In genomic region chr9:136050706-136051567, GRCh38 we compare ENCODE assay signal across 8 cellular contexts. TPM values are rescaled to one million over a fixed set of nuclear protein-coding genes. Genes with fewer than 3 reads are reported as not detected.
DNase-seq lines count a peak whose midpoint lies in the region; ATAC-seq and TF ChIP-seq lines count a peak whose summit lies in the region.

No MANE protein-coding gene starts in this region.

- no peaks in the 10 kb centered on the region for H3K27me3 ChIP-seq in GM23248 (replicated peaks; ENCODE audit: insufficient read depth)
- H3K27me3 ChIP-seq in iPS-20b (ENCODE audit: insufficient read depth, low read length), result peaks cover 23% of the 10 kb centered on the region; the same call in 1 of the 2 replicates
- no peaks in the 10 kb centered on the region for H3K27me3 ChIP-seq in smooth muscle cell (ENCODE audit: low read depth)

- H3K4me2 ChIP-seq in GM23248 (ENCODE audit: unreplicated experiment) (peak overlapping the region; percentile 82), smooth muscle cell (peak overlapping the region; percentile 99)

- H3K36me3 ChIP-seq in GM23248 (ENCODE audit: low read depth) (no peaks in the 10 kb centered on the region), iPS-20b (ENCODE audit: insufficient read depth, low read depth, low read length) (no peaks in the 10 kb centered on the region), smooth muscle cell (ENCODE audit: low read depth) (no peaks in the 10 kb centered on the region)

- DNase-seq in GM23248 (no peak), astrocyte of the hippocampus (ENCODE audit: low read depth, low spot score) (peak; percentile 78), smooth muscle cell (lab: John Stamatoyannopoulos, UW; ENCODE audit: unreplicated experiment) (no peak), GDM1 (lab: John Stamatoyannopoulos, UW) (no peak)
- no peak for DNase-seq in stimulated activated CD4-positive, alpha-beta T cell treated with anti-CD3 and anti-CD28 coated beads, Interleukin-2, amount 100 ng/mL, for 48 hours

- no peak for TF ChIP-seq CTCF in smooth muscle cell (IDR thresholded peaks at IDR 0.05; ENCODE audit: borderline replicate concordance, insufficient read depth, poor library complexity, severe bottlenecking)

- no peaks in the 10 kb centered on the region for H3F3A ChIP-seq in GM23248 (ENCODE audit: insufficient read depth)
- peaks cover 6% of the 10 kb centered on the region for H3F3A ChIP-seq in smooth muscle cell (ENCODE audit: low read depth)

- peaks cover 73% of the 10 kb centered on the region for H3K79me2 ChIP-seq in GM23248 (ENCODE audit: insufficient read depth)
- H3K79me2 ChIP-seq in smooth muscle cell (ENCODE audit: low read depth), result peaks cover 67% of the 10 kb centered on the region

- H3K4me3 ChIP-seq in GM23248, result peak overlapping the region; percentile 67
- peak overlapping the region; percentile 75 for H3K4me3 ChIP-seq in iPS-20b (ENCODE audit: low read length)
- peak overlapping the region; percentile 84 for H3K4me3 ChIP-seq in smooth muscle cell

- ATAC-seq in HG02970 (IDR thresholded peaks at IDR 0.05; ENCODE audit: low FRiP score, unreplicated experiment), result no peak
- ATAC-seq in GM18520 (IDR thresholded peaks at IDR 0.05; ENCODE audit: unreplicated experiment), result no peak

- peak overlapping the region; percentile 67 for H3K27ac ChIP-seq in GM23248
- H3K27ac ChIP-seq in iPS-20b (ENCODE audit: low read length), result no peak overlapping the region
- peak overlapping the region; percentile 86 for H3K27ac ChIP-seq in smooth muscle cell (ENCODE audit: low read depth)

- H3K4me1 ChIP-seq in GM23248 (ENCODE audit: insufficient read depth), result peaks cover 23% of the 10 kb centered on the region
- H3K4me1 ChIP-seq in iPS-20b (ENCODE audit: insufficient read depth, low read length), result peaks cover 12% of the 10 kb centered on the region; the same call in 1 of the 2 replicates
- peaks cover 16% of the 10 kb centered on the region for H3K4me1 ChIP-seq in smooth muscle cell (ENCODE audit: low read depth)

- H3K9ac ChIP-seq in GM23248, result peak overlapping the region; percentile 79
- H3K9ac ChIP-seq in iPS-20b (ENCODE audit: low read depth, low read length), result peak overlapping the region; percentile 61
- peak overlapping the region; percentile 83 for H3K9ac ChIP-seq in smooth muscle cell (ENCODE audit: low read depth)

- H4K20me1 ChIP-seq in GM23248 (ENCODE audit: insufficient read depth), result no peaks in the 10 kb centered on the region
- H4K20me1 ChIP-seq in smooth muscle cell (ENCODE audit: low read depth), result peaks cover 96% of the 10 kb centered on the region

- H3K9me3 ChIP-seq in GM23248 (ENCODE audit: low read depth) (no peaks in the 10 kb centered on the region), iPS-20b (ENCODE audit: insufficient read depth, low read depth, low read length) (no peaks in the 10 kb centered on the region), smooth muscle cell (replicated peaks; ENCODE audit: low read depth) (no peaks in the 10 kb centered on the region)

- WGBS in GM23248 (ENCODE audit: low coverage in 1 of 2, low lambda C conversion rate in 2 of 2, missing lambda C conversion rate in 2 of 2), 2 experiments, result 27 to 39% methylated on average over 24 to 64 of the region's 66 CpGs
- WGBS in smooth muscle cell (ENCODE audit: low lambda C conversion rate), result 4% methylated on average over 33 of the region's 66 CpGs

- H2AFZ ChIP-seq in GM23248 (no peak overlapping the region; the same call in 1 of the 2 replicates), smooth muscle cell (ENCODE audit: low read depth) (no peak overlapping the region)

- in situ Hi-C loops in GM23248 (cut with MboI), result no loop called here

- H3K9me2 ChIP-seq in GM23248 (ENCODE audit: insufficient read depth), result no peaks in the 10 kb centered on the region

RNA-seq across cellular contexts. Expression of gene NACC2, which starts 44.2 kb away (rescaled TPM):
- total RNA-seq in GM23248 (2014; rRNA removed; shearing (Covaris generic)), result 30.7 and 35.9 TPM in 2 replicates
- polyA plus RNA-seq in GM23248 (2016; fragmentation: Nextera tagmentation; extraction: Ambion mirVana) (5.2 and 5.3 TPM in 2 replicates), smooth muscle cell (5.4 and 6.7 TPM in 2 replicates)
- total RNA-seq in smooth muscle cell, result 6.9 and 8.8 TPM in 2 replicates
